Comparison of ENCODE assay signal across 23 cellular contexts in genomic region chr19:56098731-56099577, GRCh38.
"Had no signal": no experiment of that assay in that cellular context is flagged by ENCODE, and none has a peak within 500 bp of the region (broad histone marks: within the 10 kb centered on the region; RNA-seq: fewer than 3 reads in every experiment).

No MANE protein-coding gene starts in this region.

- H3K4me1 Mint-ChIP-seq: activated CD4-positive, alpha-beta T cell treated with anti-CD3 and anti-CD28 coated beads, Interleukin-2, amount 10 ng/mL, durations not matched to agents 24 days and 14 days; activated T-helper 17 cell treated with anti-CD3 and anti-CD28 coated beads, Interleukin-2, amount 50 U/mL, for 72 hours; brain had no signal

- H3K27me3 Mint-ChIP-seq: activated B cell treated with CpG ODN at 0.5 μM for 24 hours; activated CD4-positive, alpha-beta T cell treated with anti-CD3 and anti-CD28 coated beads, Interleukin-2, amount 10 ng/mL, durations not matched to agents 24 days and 14 days; activated naive CD8-positive, alpha-beta T cell; activated T-helper 17 cell treated with anti-CD3 and anti-CD28 coated beads, Interleukin-2, amount 50 U/mL, for 72 hours; brain had no signal

- H3K27ac Mint-ChIP-seq: activated B cell treated with CpG ODN at 0.5 μM for 24 hours; activated CD4-positive, alpha-beta T cell treated with anti-CD3 and anti-CD28 coated beads, Interleukin-2, amount 10 ng/mL, durations not matched to agents 24 days and 14 days; activated naive CD4-positive, alpha-beta T cell treated with anti-CD3 and anti-CD28 coated beads for 36 hours; activated naive CD8-positive, alpha-beta T cell; activated T-helper 17 cell treated with anti-CD3 and anti-CD28 coated beads, Interleukin-2, amount 50 U/mL, for 72 hours; brain; T-helper 1 cell treated with Interleukin-12 subunit alpha and Interleukin-12 subunit beta and Interleukin-4 antibody, amounts not matched to agents 30 μg/mL and 1 μg/mL, for 36 hours had no signal

- H3K4me3 Mint-ChIP-seq: activated B cell treated with CpG ODN at 0.5 μM for 24 hours; activated CD4-positive, alpha-beta T cell treated with anti-CD3 and anti-CD28 coated beads, Interleukin-2, amount 10 ng/mL, durations not matched to agents 24 days and 14 days; activated naive CD4-positive, alpha-beta T cell treated with anti-CD3 and anti-CD28 coated beads for 36 hours; activated naive CD8-positive, alpha-beta T cell; activated T-helper 17 cell treated with anti-CD3 and anti-CD28 coated beads, Interleukin-2, amount 50 U/mL, for 72 hours; brain; T-helper 1 cell treated with Interleukin-12 subunit alpha and Interleukin-12 subunit beta and Interleukin-4 antibody, amounts not matched to agents 30 μg/mL and 1 μg/mL, for 36 hours had no signal

- H3K9me3 Mint-ChIP-seq: activated B cell treated with CpG ODN at 0.5 μM for 24 hours; activated CD4-positive, alpha-beta T cell treated with anti-CD3 and anti-CD28 coated beads, Interleukin-2, amount 10 ng/mL, durations not matched to agents 24 days and 14 days; activated naive CD4-positive, alpha-beta T cell treated with anti-CD3 and anti-CD28 coated beads for 36 hours; activated T-helper 17 cell treated with anti-CD3 and anti-CD28 coated beads, Interleukin-2, amount 50 U/mL, for 72 hours; T-helper 1 cell treated with Interleukin-12 subunit alpha and Interleukin-12 subunit beta and Interleukin-4 antibody, amounts not matched to agents 30 μg/mL and 1 μg/mL, for 36 hours had no signal

- DNase-seq: activated B cell treated with CpG ODN at 0.5 μM for 24 hours; activated CD4-positive, alpha-beta T cell treated with anti-CD3 and anti-CD28 coated beads for 1 hour; activated CD4-positive, alpha-beta T cell treated with anti-CD3 and anti-CD28 coated beads, Interleukin-2, amount 10 ng/mL, durations not matched to agents 24 days and 14 days; activated CD4-positive, alpha-beta T cell treated with anti-CD3 and anti-CD28 coated beads, Interleukin-2, amount 50 U/mL, for 48 hours; activated gamma-delta T cell; activated naive CD4-positive, alpha-beta T cell treated with anti-CD3 and anti-CD28 coated beads for 36 hours; activated T-cell treated with anti-CD3 and anti-CD28 coated beads, Interleukin-2, amount 50 U/mL, for 48 hours; amygdala; Karpas-422; MM.1S; NCI-H1105; NCI-H1436; NCI-H1694 treated with DMSO at 0.1 percent for 48 hours; NCI-H2029 treated with DMSO at 0.1 percent for 48 hours; NCI-H510A treated with DMSO at 0.1 percent for 48 hours; NCI-H69; PC-3; SHP77 treated with DMSO at 0.1 percent for 48 hours; T-helper 9 cell had no signal

- ATAC-seq: activated T-helper 17 cell treated with anti-CD3 and anti-CD28 coated beads, Interleukin-2, amount 50 U/mL, for 72 hours; PC-3 had no signal
